In genomic region chr15:78565097-78565950, GRCh38 we compare ENCODE assay signal across 8 cellular contexts. TPM values are rescaled to one million over a fixed set of nuclear protein-coding genes. Genes with fewer than 3 reads are reported as not detected.
DNase-seq lines count a peak whose midpoint lies in the region; ATAC-seq, FAIRE-seq and TF ChIP-seq lines count a peak whose summit lies in the region.

Gene CHRNA5, plus strand, starts transcription at chr15:78565520. Its CDS starts 200 bp downstream, at chr15:78565720.

- no peak for FAIRE-seq in A549 (lab: Jason Lieb, UNC)

- no peak for TF ChIP-seq EP300 in A549 (IDR thresholded peaks at IDR 0.05)

- POLR2A ChIA-PET in A549 (lab: Yijun Ruan, JAX): interaction anchor here (0.6 to 2.6 kb wide), 14 partner anchors 10 to 266 kb away, joined by 3 to 69 read pairs (median 6); partner anchors contain the start of genes HYKK, IREB2, PSMA4 and SKIC8

- H3K4me1 ChIP-seq in A549: peaks cover 10% of the 10 kb centered on the region

- DNase-seq in A549 (ENCODE audit: low read depth in 1 of 2, low spot score in 1 of 2) (peak; percentile 92 to 94), NCI-H2227 treated with DMSO at 0.1 percent for 48 hours (lab: John Stamatoyannopoulos, UW) (peak; percentile 89), chondrocyte (ENCODE audit: low spot score) (peak; percentile 95), left lobe of liver (ENCODE audit: low spot score) (peak; percentile 58)
- DNase-seq in activated CD4-positive, CD25-positive, alpha-beta regulatory T cell treated with anti-CD3 and anti-CD28 coated beads, Interleukin-2, amount 50 U/mL, for 16 hours (ENCODE audit: low read depth, low spot score): peak; percentile 47
- DNase-seq in stimulated activated CD4-positive, alpha-beta T cell treated with anti-CD3 and anti-CD28 coated beads, Interleukin-4, amount 100 ng/mL, for 48 hours (ENCODE audit: low read depth in 2 of 2): peak; percentile 75

- no peaks in the 10 kb centered on the region for H3K9me3 Mint-ChIP-seq in chondrocyte (ENCODE audit: low read depth)

- CTCF ChIA-PET in A549 (lab: Yijun Ruan, JAX): interaction anchor here (0.7 to 3.2 kb wide), 21 partner anchors 9 to 186 kb away, joined by 3 to 25 read pairs (median 4); partner anchors contain the start of genes HYKK and PSMA4

- H3K4me3 Mint-ChIP-seq in chondrocyte (ENCODE audit: unreplicated experiment): peak within 1 kb of the TSS; percentile 74

- no peaks in the 10 kb centered on the region for H3K9me3 ChIP-seq in A549

- peaks cover 15% of the 10 kb centered on the region for H3K27me3 Mint-ChIP-seq in chondrocyte (ENCODE audit: low read depth)

- H3K4me2 ChIP-seq in A549: peak within 1 kb of the TSS; percentile 85

- H3K4me3 ChIP-seq in A549: peak within 1 kb of the TSS; percentile 73

- H3K27ac Mint-ChIP-seq in chondrocyte (ENCODE audit: unreplicated experiment): peak within 1 kb of the TSS; percentile 34

- TF ChIP-seq POLR2A in A549 (IDR thresholded peaks at IDR 0.05; ENCODE audit: low read length): peak; percentile 99

- no peaks in the 10 kb centered on the region for H3K36me3 Mint-ChIP-seq in chondrocyte (ENCODE audit: low read depth)

- no peak; a peak in 1 of 5 replicates for TF ChIP-seq RAD21 in A549 (conservative IDR thresholded peaks at IDR 0.05 in 1 of 2, IDR thresholded peaks at IDR 0.05 in 1 of 2)

- peak; percentile 18; the same call in 2 of the 3 replicates for TF ChIP-seq CTCF in A549 (IDR thresholded peaks at IDR 0.05)
- TF ChIP-seq CTCF in chondrocyte (IDR thresholded peaks at IDR 0.05): no peak

- ATAC-seq in A549: peak; percentile 91 to 96
- ATAC-seq in GM18867 (IDR thresholded peaks at IDR 0.05; ENCODE audit: unreplicated experiment): peak; percentile 89
- ATAC-seq in HG03139 (IDR thresholded peaks at IDR 0.05; ENCODE audit: unreplicated experiment): peak; percentile 62
- ATAC-seq in left lobe of liver: peak; percentile 90

- H3K27ac ChIP-seq in A549: peak within 1 kb of the TSS; percentile 85 to 94

- H3K4me1 Mint-ChIP-seq in chondrocyte (ENCODE audit: low read depth): peaks cover 9% of the 10 kb centered on the region

- WGBS in A549 (ENCODE audit: missing lambda C conversion rate): 2% methylated on average over 53 of the region's 75 CpGs

TF ChIP-seq in A549, 52 proteins besides CTCF, POLR2A, EP300 and RAD21 (continues in another document):
- no peak for TF ChIP-seq CBX2 (IDR thresholded peaks at IDR 0.05; ENCODE audit: borderline replicate concordance, low read depth)
- no peak for TF ChIP-seq ESRRA (IDR thresholded peaks at IDR 0.05; ENCODE audit: borderline replicate concordance, low read length)
- no peak for TF ChIP-seq FOXS1 (CRISPR knock-in tag; IDR thresholded peaks at IDR 0.05)
- TF ChIP-seq ZFP36 (IDR thresholded peaks at IDR 0.05; ENCODE audit: borderline replicate concordance, partially characterized antibody): no peak
- TF ChIP-seq USF2 (IDR thresholded peaks at IDR 0.05): no peak
- no peak for TF ChIP-seq HMGXB4 (CRISPR knock-in tag; IDR thresholded peaks at IDR 0.05; ENCODE audit: borderline replicate concordance)
- TF ChIP-seq ZSCAN20 (CRISPR knock-in tag; IDR thresholded peaks at IDR 0.05): no peak
- no peak for TF ChIP-seq RNF2 (IDR thresholded peaks at IDR 0.05; ENCODE audit: borderline replicate concordance, low read depth)
- 0 out of 3 replicates have a peak, but pooled peaks have one; percentile 19 for TF ChIP-seq SMC3 (IDR thresholded peaks at IDR 0.05)
- no peak for TF ChIP-seq GATA3 (IDR thresholded peaks at IDR 0.05; ENCODE audit: borderline replicate concordance)
- TF ChIP-seq HES2 (IDR thresholded peaks at IDR 0.05): no peak
- TF ChIP-seq CHD2 (IDR thresholded peaks at IDR 0.05; ENCODE audit: low read length, partially characterized antibody): no peak
- TF ChIP-seq HOXB13 (CRISPR knock-in tag; IDR thresholded peaks at IDR 0.05; ENCODE audit: low read depth): no peak
- no peak for TF ChIP-seq ZC3H11A (IDR thresholded peaks at IDR 0.05)
- TF ChIP-seq HOXA7 (CRISPR knock-in tag; IDR thresholded peaks at IDR 0.05): no peak
- no peak for TF ChIP-seq TFCP2L1 (CRISPR knock-in tag; IDR thresholded peaks at IDR 0.05)
- no peak for TF ChIP-seq ELK1 (IDR thresholded peaks at IDR 0.05; ENCODE audit: low read depth, low read length)
- no peak for TF ChIP-seq RFX5 (IDR thresholded peaks at IDR 0.05)
- TF ChIP-seq MAFK (IDR thresholded peaks at IDR 0.05; ENCODE audit: partially characterized antibody): no peak
- no peak for TF ChIP-seq EHF (CRISPR knock-in tag; IDR thresholded peaks at IDR 0.05)
- TF ChIP-seq BHLHE40 (IDR thresholded peaks at IDR 0.05; ENCODE audit: low read depth, low read length): no peak
- TF ChIP-seq PBX3 (IDR thresholded peaks at IDR 0.05): peak; percentile 37; the same call in 1 of the 2 replicates
- no peak for TF ChIP-seq ATOH8 (CRISPR knock-in tag; IDR thresholded peaks at IDR 0.05; ENCODE audit: low read depth)
- TF ChIP-seq NR3C1 (IDR thresholded peaks at IDR 0.05): no peak
- no peak; the same call in 1 of the 2 replicates for TF ChIP-seq MYC (IDR thresholded peaks at IDR 0.05; ENCODE audit: borderline replicate concordance, low read length)
- no peak for TF ChIP-seq PHF8 (IDR thresholded peaks at IDR 0.05; ENCODE audit: borderline replicate concordance, low read depth)
- TF ChIP-seq NFE2L2 (conservative IDR thresholded peaks at IDR 0.05; ENCODE audit: low read length): no peak
- no peak for TF ChIP-seq POLR2AphosphoS2 (conservative IDR thresholded peaks at IDR 0.05; ENCODE audit: low read length)
- no peak for TF ChIP-seq KDM5A (IDR thresholded peaks at IDR 0.05)
- peak; percentile 74 to 94; a peak in 4 of 5 replicates for TF ChIP-seq JUN (IDR thresholded peaks at IDR 0.05)
- TF ChIP-seq RCOR1 (IDR thresholded peaks at IDR 0.05; ENCODE audit: low read depth, low read length): no peak
- no peak for TF ChIP-seq FOSB (CRISPR knock-in tag; IDR thresholded peaks at IDR 0.05)
- 0 out of 2 replicates have a peak, but pooled peaks have one; percentile 28 for TF ChIP-seq TP53 (CRISPR knock-in tag; IDR thresholded peaks at IDR 0.05)

RNA-seq across cellular contexts. Expression of gene CHRNA5, which starts in this region (rescaled TPM):
- polyA plus RNA-seq in A549 (2011; rRNA removed) (40.9 and 49.6 TPM in 2 replicates), A549 (2017; fragmentation: RNase III; extraction: RNeasy Plus Mini Kit Qiagen cat#74134 plus additional on column Dnase treatment) (29.8 to 31.7 TPM (median 30.7 TPM) in 3 replicates)
- polyA plus RNA-seq in A549 (2012; cell fraction: cytosol; rRNA removed): 14.7 and 17.1 TPM in 2 replicates
- polyA plus RNA-seq in A549 (2012; cell fraction: nucleus; rRNA removed): 5.4 and 7.8 TPM in 2 replicates
- 7.2 and 9.0 TPM in 2 replicates for polyA minus RNA-seq in A549 (2011; rRNA and poly(A)+ RNA removed)
- total RNA-seq in chondrocyte (1.6 to 1.8 TPM (median 1.6 TPM) in 3 replicates), left lobe of liver (0.35 TPM)

Comparison
In these comparisons a context has a peak if more than half of its experiments do, and no peak if none do; other contexts are left out.
1. Peak in every context shown above with its lines: DNase-seq, ATAC-seq, H3K4me3 ChIP-seq and H3K27ac ChIP-seq.
2. Peak in DNase-seq and ATAC-seq in left lobe of liver; RNA of the gene not detected or under 1 TPM.